ENCODE assay signal across 1 cellular context in genomic region chr5:83095163-83095972, GRCh38.
TF ChIP-seq lines count a peak whose summit lies in the region.

No MANE protein-coding gene starts in this region.

TF ChIP-seq in IMR-90, 13 proteins besides CTCF, POLR2A, EP300 and RAD21:
- TF ChIP-seq USF2 (IDR thresholded peaks at IDR 0.05; ENCODE audit: low read depth, low read length) (no peak), RFX5 (IDR thresholded peaks at IDR 0.05; ENCODE audit: low read depth, low read length) (no peak), SMC3 (IDR thresholded peaks at IDR 0.05; ENCODE audit: low read depth, low read length) (no peak), FOS (IDR thresholded peaks at IDR 0.05; ENCODE audit: low read depth, low read length) (no peak), MXI1 (IDR thresholded peaks at IDR 0.05; ENCODE audit: borderline replicate concordance, low read depth, low read length) (no peak), ELK1 (IDR thresholded peaks at IDR 0.05; ENCODE audit: borderline replicate concordance, low read depth, low read length) (no peak)
